ENCODE assay signal across 19 cellular contexts in the genomic region with DNA sequence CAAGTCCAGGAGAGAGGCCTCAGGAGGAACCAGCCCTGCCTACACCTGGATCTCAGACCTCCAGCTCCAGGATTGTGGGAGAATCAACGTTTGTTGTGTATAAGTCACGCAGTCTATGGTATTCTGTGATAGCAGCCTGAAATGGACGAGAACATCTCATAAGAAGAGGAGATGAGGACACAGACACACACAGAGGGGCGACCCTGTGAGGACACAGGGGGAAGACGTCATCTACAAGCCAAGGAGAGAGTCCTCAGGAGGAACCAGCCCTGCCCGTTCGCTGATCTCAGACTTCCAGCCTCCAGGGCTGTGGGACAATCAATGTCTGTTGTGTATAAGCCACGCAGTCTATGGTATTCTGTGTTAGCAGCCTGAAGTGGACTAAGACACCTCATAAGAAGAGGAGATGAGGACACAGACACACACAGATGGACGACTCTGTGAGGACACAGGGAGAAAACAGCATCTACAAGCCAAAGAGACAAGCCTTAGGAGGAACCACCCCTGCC. TPM values are rescaled to one million over a fixed set of nuclear protein-coding genes. Genes with fewer than 3 reads are reported as not detected.
DNase-seq lines count a peak whose midpoint lies in the region; ATAC-seq, FAIRE-seq and TF ChIP-seq lines count a peak whose summit lies in the region.
"Had no signal": no experiment of that assay in that cellular context is flagged by ENCODE, and none has a peak within 500 bp of the region (broad histone marks: within the 10 kb centered on the region; RNA-seq: fewer than 3 reads in every experiment).

No MANE protein-coding gene starts in this region.

- peaks cover 50% of the 10 kb centered on the region for H3K4me1 Mint-ChIP-seq in CD4-positive, alpha-beta T cell (ENCODE audit: low read depth)
- peaks cover 44% of the 10 kb centered on the region for H3K4me1 Mint-ChIP-seq in activated CD4-positive, alpha-beta memory T cell treated with anti-CD3 and anti-CD28 coated beads for 36 hours (ENCODE audit: low read depth)
- peaks cover 49 to 67% of the 10 kb centered on the region in 2 donors for H3K4me1 Mint-ChIP-seq in immature natural killer cell

- no peaks in the 10 kb centered on the region for H3K27me3 Mint-ChIP-seq in CD4-positive, alpha-beta T cell
- no peaks in the 10 kb centered on the region for H3K27me3 Mint-ChIP-seq in activated CD4-positive, alpha-beta memory T cell treated with anti-CD3 and anti-CD28 coated beads for 36 hours
- H3K27me3 Mint-ChIP-seq in immature natural killer cell (ENCODE audit: low read depth in 3 of 3) = peaks cover 7 to 10% (median 8%) of the 10 kb centered on the region in 3 donors

- TF ChIP-seq POLR2A in GM12891 (IDR thresholded peaks at IDR 0.05; ENCODE audit: low read depth, low read length) = no peak

- ATAC-seq in CD4-positive, alpha-beta T cell (ENCODE audit: poor library complexity) = no peak
- ATAC-seq in GM21619 (IDR thresholded peaks at IDR 0.05; ENCODE audit: unreplicated experiment) = no peak
- ATAC-seq: gastrocnemius medialis had no signal

- CTCF ChIA-PET in CD4-positive, alpha-beta T cell (lab: Charles Lee) = no interaction called here
- CTCF ChIA-PET in activated CD4-positive, alpha-beta memory T cell treated with anti-CD3 and anti-CD28 coated beads for 36 hours (lab: Charles Lee) = no interaction called here

- H3K27ac ChIP-seq in BLaER1 = 0 out of 2 replicates have a peak overlapping the region, but pooled peaks have one; percentile 14
- peak overlapping the region; percentile 10 for H3K27ac ChIP-seq in CD4-positive, alpha-beta T cell (ENCODE audit: low read depth, low read length)
- H3K27ac ChIP-seq: colonic mucosa, epithelial cell of prostate, gastrocnemius medialis, ovary, skin epidermis had no signal

- POLR2A ChIA-PET in CD4-positive, alpha-beta T cell (lab: Charles Lee) = no interaction called here
- POLR2A ChIA-PET in activated CD4-positive, alpha-beta memory T cell treated with anti-CD3 and anti-CD28 coated beads for 36 hours (lab: Charles Lee) = no interaction called here

- H3K27ac Mint-ChIP-seq in CD4-positive, alpha-beta T cell = peak overlapping the region; percentile 79
- H3K27ac Mint-ChIP-seq in activated CD4-positive, alpha-beta memory T cell treated with anti-CD3 and anti-CD28 coated beads for 36 hours = peak overlapping the region; percentile 35
- H3K27ac Mint-ChIP-seq in immature natural killer cell = peak overlapping the region; percentile 9 to 87 (median 75)
- H3K27ac Mint-ChIP-seq: type B pancreatic cell had no signal

- peaks cover 66% of the 10 kb centered on the region for H3K36me3 ChIP-seq in BLaER1
- H3K36me3 ChIP-seq: colonic mucosa, gastrocnemius medialis, ovary had no signal

- H3K9ac ChIP-seq in BLaER1 = no peak overlapping the region

- no peak overlapping the region for H3K4me2 ChIP-seq in BLaER1

- H3K4me1 ChIP-seq in BLaER1 = peaks cover 32% of the 10 kb centered on the region
- H3K4me1 ChIP-seq: colonic mucosa, gastrocnemius medialis had no signal

- H3K36me3 Mint-ChIP-seq in CD4-positive, alpha-beta T cell (ENCODE audit: low read depth) = peaks cover 85% of the 10 kb centered on the region
- H3K36me3 Mint-ChIP-seq in activated CD4-positive, alpha-beta memory T cell treated with anti-CD3 and anti-CD28 coated beads for 36 hours = peaks cover 33% of the 10 kb centered on the region
- peaks cover 27 to 38% (median 31%) of the 10 kb centered on the region in 3 donors for H3K36me3 Mint-ChIP-seq in immature natural killer cell
- H3K36me3 Mint-ChIP-seq: type B pancreatic cell had no signal

- no peak overlapping the region for H3K4me3 ChIP-seq in BLaER1
- H3K4me3 ChIP-seq: colonic mucosa, gastrocnemius medialis, mucosa of descending colon, ovary, skin epidermis had no signal

- DNase-seq in CD4-positive, alpha-beta T cell = no peak
- no peak for DNase-seq in activated CD4-positive, alpha-beta memory T cell treated with anti-CD3 and anti-CD28 coated beads for 36 hours
- DNase-seq in immature natural killer cell (no peak), cerebellar nuclear complex (lab: John Stamatoyannopoulos, UW) (no peak), NCI-H1417 (lab: John Stamatoyannopoulos, UW) (no peak), GM12891 (ENCODE audit: insufficient read length, low spot score) (no peak)
- DNase-seq: colonic mucosa, gastrocnemius medialis, mucosa of descending colon, NCI-H1048, NCI-H2171, NCI-H748 treated with DMSO at 0.1 percent for 48 hours, ovary had no signal

- H4K20me1 ChIP-seq in BLaER1 = peaks cover 92% of the 10 kb centered on the region

- TF ChIP-seq CTCF in CD4-positive, alpha-beta T cell (IDR thresholded peaks at IDR 0.05) = no peak

- H3K4me3 Mint-ChIP-seq in CD4-positive, alpha-beta T cell = peak overlapping the region; percentile 3
- H3K4me3 Mint-ChIP-seq in activated CD4-positive, alpha-beta memory T cell treated with anti-CD3 and anti-CD28 coated beads for 36 hours = no peak overlapping the region
- H3K4me3 Mint-ChIP-seq in immature natural killer cell = peak overlapping the region in 1 of 5 donors; percentile 41
- H3K4me3 Mint-ChIP-seq: type B pancreatic cell had no signal

- peaks cover 23% of the 10 kb centered on the region for H3K9me3 ChIP-seq in BLaER1
- peaks cover 7% of the 10 kb centered on the region for H3K9me3 ChIP-seq in CD4-positive, alpha-beta T cell (ENCODE audit: control insufficient read depth, low read length)
- H3K9me3 ChIP-seq: colonic mucosa, gastrocnemius medialis, mucosa of descending colon, ovary had no signal

- H3K27me3 ChIP-seq in BLaER1 = no peaks in the 10 kb centered on the region
- no peaks in the 10 kb centered on the region for H3K27me3 ChIP-seq in CD4-positive, alpha-beta T cell (ENCODE audit: control insufficient read depth, insufficient read depth, low read length)
- H3K27me3 ChIP-seq: colonic mucosa, gastrocnemius medialis, ovary had no signal

- intact Hi-C loops in CD4-positive, alpha-beta T cell (cut with DNase I, micrococcal nuclease) = no loop called here
- intact Hi-C loops in activated CD4-positive, alpha-beta memory T cell treated with anti-CD3 and anti-CD28 coated beads for 36 hours (cut with micrococcal nuclease) = no loop called here

- peaks cover 2% of the 10 kb centered on the region for H3K9me3 Mint-ChIP-seq in CD4-positive, alpha-beta T cell
- peaks cover 13% of the 10 kb centered on the region for H3K9me3 Mint-ChIP-seq in activated CD4-positive, alpha-beta memory T cell treated with anti-CD3 and anti-CD28 coated beads for 36 hours
- no peaks in the 10 kb centered on the region for H3K9me3 Mint-ChIP-seq in immature natural killer cell

- FAIRE-seq in GM12891 (lab: Jason Lieb, UNC) = no peak
- FAIRE-seq: RCC 7860 had no signal

TF ChIP-seq in GM12891, 5 proteins besides CTCF, POLR2A, EP300 and RAD21:
- TF ChIP-seq POLR2AphosphoS5 (IDR thresholded peaks at IDR 0.05; ENCODE audit: low read depth, low read length) = no peak; the same call in 1 of the 2 replicates
- TF ChIP-seq SPI1 (IDR thresholded peaks at IDR 0.05; ENCODE audit: low read depth, low read length) = no peak
- no peak for TF ChIP-seq PAX5 (IDR thresholded peaks at IDR 0.05; ENCODE audit: insufficient read depth, low read length, severe bottlenecking)
- no peak for TF ChIP-seq TAF1 (IDR thresholded peaks at IDR 0.05; ENCODE audit: low read depth, low read length)
- no peak for TF ChIP-seq POU2F2 (IDR thresholded peaks at IDR 0.05; ENCODE audit: low read depth, low read length)

RNA-seq across cellular contexts. Expression of gene P2RY8, which starts 20.3 kb away (rescaled TPM):
- 100 to 1,000 TPM; 139 TPM for total RNA-seq in CD4-positive, alpha-beta T cell
- 10 to 100 TPM; 30.2 to 32.7 TPM for total RNA-seq in activated CD4-positive, alpha-beta memory T cell treated with anti-CD3 and anti-CD28 coated beads for 36 hours
- polyA plus RNA-seq in immature natural killer cell = 100 to 1,000 TPM in 2 of 3 donors, 10 to 100 TPM in 1; 96.8 to 232 (median 119) TPM
- 42.6 TPM for polyA plus RNA-seq in GM12891 (2012; ENCODE audit: low read depth, missing spikeins)

Comparison
In these comparisons a context has a peak if more than half of its experiments do, and no peak if none do; other contexts are left out.
1. RNA of gene P2RY8, which starts 20.3 kb away (total RNA-seq): 139 TPM in CD4-positive, alpha-beta T cell; 30.2 to 32.7 TPM in activated CD4-positive, alpha-beta memory T cell treated with anti-CD3 and anti-CD28 coated beads for 36 hours; every median in the first group is over 4 times any median in the second.
2. Peak in every context shown above with its lines, with median percentiles within 50 percentile points of each other: H3K27ac Mint-ChIP-seq.